In the genomic region with DNA sequence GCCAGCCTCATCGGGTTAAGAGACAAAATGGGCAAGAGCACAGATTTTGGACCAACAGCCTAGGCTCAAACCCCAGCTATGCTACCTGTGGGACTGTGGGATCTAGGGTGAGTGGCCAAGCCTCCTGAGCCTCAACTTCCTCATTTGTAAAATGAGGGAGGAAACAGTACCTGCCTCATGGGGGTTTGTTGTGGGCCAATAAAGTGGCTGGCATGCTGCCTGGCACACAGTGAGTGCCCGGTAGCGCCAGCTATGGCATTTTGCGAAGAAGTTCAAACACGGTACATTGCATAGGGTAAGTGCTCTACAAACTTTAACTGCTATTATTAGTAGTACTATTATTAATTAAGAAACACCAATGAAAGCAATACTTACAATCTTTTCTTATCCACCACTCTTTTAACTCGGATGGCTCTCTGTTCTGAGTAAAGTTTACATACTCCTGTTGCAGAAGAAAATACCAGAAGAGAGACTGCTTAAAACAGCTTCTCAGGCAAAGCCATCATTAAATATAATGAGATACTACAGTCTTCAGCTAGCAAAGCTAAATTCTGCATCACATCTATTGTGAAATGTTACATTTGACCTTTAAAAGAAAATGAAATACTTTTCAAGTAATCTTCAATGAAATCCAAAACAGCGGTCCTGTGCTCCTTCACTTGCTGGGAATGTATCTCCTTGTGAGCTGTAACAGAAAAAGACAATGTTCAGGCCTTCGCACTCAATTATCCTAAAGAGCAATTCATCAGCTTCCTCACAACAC, we compare ENCODE assay signal across 16 cellular contexts.
DNase-seq lines count a peak whose midpoint lies in the region; ATAC-seq, FAIRE-seq and TF ChIP-seq lines count a peak whose summit lies in the region.
"Had no signal": no experiment of that assay in that cellular context is flagged by ENCODE, and none has a peak within 500 bp of the region (broad histone marks: within the 10 kb centered on the region; RNA-seq: fewer than 3 reads in every experiment).

No MANE protein-coding gene starts in this region.

- H3K27ac ChIP-seq in GM23248 (peak overlapping the region; percentile 91), IMR-90 (ENCODE audit: insufficient read depth, low read length) (peak overlapping the region; percentile 40; the same call in 1 of the 2 replicates), K562 (ENCODE audit: extremely low read depth, low read depth, low read length) (no peak overlapping the region)

- dilution Hi-C loops in IMR-90 (cut with HindIII; ENCODE audit: low sequenced_read_pairs, unreplicated experiment): no loop called here

- H2AK9ac ChIP-seq in IMR-90 (replicated peaks; ENCODE audit: low read depth, low read length, poor library complexity): no peak overlapping the region

- no peak for TF ChIP-seq RAD21 in IMR-90 (IDR thresholded peaks at IDR 0.05; ENCODE audit: low read length)
- TF ChIP-seq RAD21 in K562 (CRISPR knock-in tag; conservative IDR thresholded peaks at IDR 0.05 in 1 of 2, IDR thresholded peaks at IDR 0.05 in 1 of 2): no peak

- H3K27me3 ChIP-seq in GM23248 (replicated peaks; ENCODE audit: insufficient read depth) (no peaks in the 10 kb centered on the region), IMR-90 (ENCODE audit: control insufficient read depth, insufficient read depth, low read length) (no peaks in the 10 kb centered on the region), K562 (ENCODE audit: control insufficient read depth in 2 of 2, insufficient read depth in 2 of 2, low read length in 2 of 2) (no peaks in the 10 kb centered on the region)

- H3K4ac ChIP-seq in IMR-90 (ENCODE audit: low read depth, low read length): no peak overlapping the region

- H3K79me1 ChIP-seq in IMR-90 (ENCODE audit: low read depth in 1 of 2, low read length in 2 of 2): peaks cover 18 to 25% of the 10 kb centered on the region in 2 experiments

- no peak overlapping the region for H2BK5ac ChIP-seq in IMR-90 (ENCODE audit: low read depth, low read length, poor library complexity, severe bottlenecking)

- peaks cover 41% of the 10 kb centered on the region for H3K36me3 Mint-ChIP-seq in nephron progenitor cell (ENCODE audit: low read depth)
- H3K36me3 Mint-ChIP-seq in activated CD4-positive, alpha-beta memory T cell treated with anti-CD3 and anti-CD28 coated beads for 36 hours: peaks cover 34% of the 10 kb centered on the region

- H3K4me3 ChIP-seq in GM23248: no peak overlapping the region
- H3K4me3 ChIP-seq in IMR-90 (ENCODE audit: insufficient read depth, low read depth, low read length): no peak overlapping the region
- H3K4me3 ChIP-seq in K562: no peak overlapping the region

- peaks cover 21% of the 10 kb centered on the region for H3F3A ChIP-seq in GM23248 (ENCODE audit: insufficient read depth)

- no peaks in the 10 kb centered on the region for H3K9me3 Mint-ChIP-seq in nephron progenitor cell
- no peaks in the 10 kb centered on the region for H3K9me3 Mint-ChIP-seq in activated CD4-positive, alpha-beta memory T cell treated with anti-CD3 and anti-CD28 coated beads for 36 hours
- H3K9me3 Mint-ChIP-seq: CD14-positive monocyte, IgD-negative memory B cell had no signal

- no peak overlapping the region for H2AFZ ChIP-seq in GM23248
- no peak overlapping the region for H2AFZ ChIP-seq in IMR-90 (replicated peaks; ENCODE audit: low read length, poor library complexity)
- no peak overlapping the region for H2AFZ ChIP-seq in K562 (ENCODE audit: low read depth, low read length)

- DNase-seq in GM23248 (peak; percentile 33), IMR-90 (no peak), K562 (ENCODE audit: extremely low read depth in 1 of 4, low spot score in 3 of 4) (no peak), nephron progenitor cell (no peak), NOMO-1 treated with DMSO at 0.1 percent for 48 hours (lab: John Stamatoyannopoulos, UW; ENCODE audit: unreplicated experiment) (no peak), ACHN (no peak), DMS53 treated with DMSO at 0.1 percent for 48 hours (lab: John Stamatoyannopoulos, UW; ENCODE audit: unreplicated experiment) (no peak)
- no peak for DNase-seq in activated CD4-positive, alpha-beta memory T cell treated with anti-CD3 and anti-CD28 coated beads for 36 hours
- DNase-seq: AML-193; DMS 273 treated with DMSO at 0.1 percent for 48 hours; NCI-H187; NCI-H446 treated with DMSO at 0.1 percent for 48 hours; NK-92 treated with Interleukin-12 subunit alpha and Interleukin-12 subunit beta, amount 100 ng/mL, for 24 hours had no signal

- WGBS in GM23248 (ENCODE audit: low coverage in 1 of 2, low lambda C conversion rate in 2 of 2, missing lambda C conversion rate in 2 of 2), 2 experiments: 89 to 93% methylated on average over 8 of the region's 8 CpGs
- WGBS in IMR-90 (ENCODE audit: extremely low coverage in 2 of 2, insufficient read length in 1 of 2), 2 experiments: no CpG with 5 or more reads among the region's 8 CpGs
- whole genome bisulfite sequencing in K562 (ENCODE audit: insufficient coverage, low coverage, missing lambda C conversion rate): 86% methylated on average over 7 of the region's 8 CpGs

- H3K4me1 Mint-ChIP-seq in nephron progenitor cell: peaks cover 4% of the 10 kb centered on the region
- peaks cover 21% of the 10 kb centered on the region for H3K4me1 Mint-ChIP-seq in activated CD4-positive, alpha-beta memory T cell treated with anti-CD3 and anti-CD28 coated beads for 36 hours (ENCODE audit: low read depth)
- H3K4me1 Mint-ChIP-seq: CD14-positive monocyte had no signal

- H3K9me1 ChIP-seq in IMR-90 (ENCODE audit: insufficient read depth, low read length) (peaks cover 18% of the 10 kb centered on the region), K562 (ENCODE audit: control insufficient read depth, insufficient read depth, low read length) (no peaks in the 10 kb centered on the region)

- H3K4me1 ChIP-seq in GM23248 (ENCODE audit: insufficient read depth) (peaks cover 14% of the 10 kb centered on the region), IMR-90 (ENCODE audit: control insufficient read depth, insufficient read depth, low read length) (peaks cover 10% of the 10 kb centered on the region), K562 (replicated peaks in 1 of 2; ENCODE audit: control insufficient read depth in 2 of 2, insufficient read depth in 2 of 2, low read length in 2 of 2) (no peaks in the 10 kb centered on the region)

- peak overlapping the region; percentile 70 for H3K9ac ChIP-seq in GM23248
- no peak overlapping the region for H3K9ac ChIP-seq in IMR-90 (ENCODE audit: low read depth, low read length)
- no peak overlapping the region for H3K9ac ChIP-seq in K562 (ENCODE audit: insufficient read depth in 1 of 2, low read depth in 2 of 2, low read length in 2 of 2)

- ATAC-seq in IMR-90 (ENCODE audit: low read depth): peak; percentile 15; the same call in 1 of the 2 replicates
- no peak for ATAC-seq in K562
- ATAC-seq: PC-3 had no signal

- H4K20me1 ChIP-seq in GM23248 (ENCODE audit: insufficient read depth): no peaks in the 10 kb centered on the region
- H4K20me1 ChIP-seq in IMR-90 (ENCODE audit: insufficient read depth, low read length): no peaks in the 10 kb centered on the region
- no peaks in the 10 kb centered on the region for H4K20me1 ChIP-seq in K562 (replicated peaks; ENCODE audit: control insufficient read depth, insufficient read depth, low read length)

- H3K27ac Mint-ChIP-seq in nephron progenitor cell: peak overlapping the region; percentile 50
- H3K27ac Mint-ChIP-seq in activated CD4-positive, alpha-beta memory T cell treated with anti-CD3 and anti-CD28 coated beads for 36 hours: no peak overlapping the region
- H3K27ac Mint-ChIP-seq: IgD-negative memory B cell had no signal

- in situ Hi-C loops in GM23248 (cut with MboI): no loop called here
- in situ Hi-C loops in IMR-90 (cut with MboI; ENCODE audit: low sequenced_read_pairs): no loop called here
- in situ Hi-C loops in K562 (cut with MboI): no loop called here
- in situ Hi-C loops in ACHN (cut with HindIII; ENCODE audit: low pct_ligation_motif_present, low pct_unique_long_range_greater_than_20kb, low sequenced_read_pairs): no loop called here

- H3K4me2 ChIP-seq in GM23248 (ENCODE audit: unreplicated experiment): peak overlapping the region; percentile 26
- no peak overlapping the region for H3K4me2 ChIP-seq in IMR-90 (ENCODE audit: low read depth, low read length)
- no peak overlapping the region for H3K4me2 ChIP-seq in K562 (ENCODE audit: insufficient read depth, low read length)

- no peaks in the 10 kb centered on the region for H3K9me3 ChIP-seq in GM23248 (ENCODE audit: low read depth)
- H3K9me3 ChIP-seq in IMR-90 (ENCODE audit: control insufficient read depth, insufficient read depth, low read length): no peaks in the 10 kb centered on the region
- H3K9me3 ChIP-seq in K562 (replicated peaks; ENCODE audit: control insufficient read depth, insufficient read depth, low read depth, low read length): no peaks in the 10 kb centered on the region

- H4K91ac ChIP-seq in IMR-90 (ENCODE audit: insufficient read depth, low read depth, low read length): no peak overlapping the region; the same call in 1 of the 2 replicates

- no TSS peak for BruUV-seq in IMR-90 (replicated peaks; lab: Mats Ljungman, UMichigan)
- BruUV-seq in K562 (replicated peaks; lab: Mats Ljungman, UMichigan): no TSS peak

- H4K8ac ChIP-seq in IMR-90 (ENCODE audit: low read depth in 2 of 2, low read length in 2 of 2): no peak overlapping the region

- H3K27me3 Mint-ChIP-seq in nephron progenitor cell (ENCODE audit: low read depth, poor library complexity): no peaks in the 10 kb centered on the region
- H3K27me3 Mint-ChIP-seq in activated CD4-positive, alpha-beta memory T cell treated with anti-CD3 and anti-CD28 coated beads for 36 hours: no peaks in the 10 kb centered on the region
- H3K27me3 Mint-ChIP-seq: IgD-negative memory B cell had no signal

- no peak for TF ChIP-seq CTCF in IMR-90 (conservative IDR thresholded peaks at IDR 0.05; ENCODE audit: low read depth, low read length)
- TF ChIP-seq CTCF in K562 (IDR thresholded peaks at IDR 0.05 in 2 of 3, conservative IDR thresholded peaks at IDR 0.05 in 1 of 3; ENCODE audit: insufficient read depth in 2 of 3, low read depth in 1 of 3, low read length in 3 of 3): no peak
- no peak for TF ChIP-seq CTCF in nephron progenitor cell (IDR thresholded peaks at IDR 0.05)

- H2BK120ac ChIP-seq in IMR-90 (ENCODE audit: low read depth, low read length): no peak overlapping the region

- H3K9me2 ChIP-seq in GM23248 (ENCODE audit: insufficient read depth): no peaks in the 10 kb centered on the region

- H2BK15ac ChIP-seq in IMR-90 (ENCODE audit: low read depth, low read length): no peak overlapping the region

- H3K79me2 ChIP-seq in GM23248 (ENCODE audit: insufficient read depth) (0 out of 2 replicates have a peak, but pooled peaks cover 13% of the 10 kb centered on the region), K562 (ENCODE audit: control insufficient read depth, insufficient read depth, low read length) (no peaks in the 10 kb centered on the region)

- no peak overlapping the region for H2BK20ac ChIP-seq in IMR-90 (ENCODE audit: low read depth, low read length)

- no peak overlapping the region for H3K4me3 Mint-ChIP-seq in nephron progenitor cell
- H3K4me3 Mint-ChIP-seq in activated CD4-positive, alpha-beta memory T cell treated with anti-CD3 and anti-CD28 coated beads for 36 hours: no peak overlapping the region
- H3K4me3 Mint-ChIP-seq: CD14-positive monocyte had no signal

- POLR2A ChIA-PET in IMR-90 (lab: Charles Lee; ENCODE audit: unreplicated experiment): no interaction called here
- POLR2A ChIA-PET in K562 (lab: Yijun Ruan, JAX): no interaction called here
- POLR2A ChIA-PET in activated CD4-positive, alpha-beta memory T cell treated with anti-CD3 and anti-CD28 coated beads for 36 hours (lab: Charles Lee): interaction anchor here (0.6 kb wide), 1 partner anchor 22 kb away, joined by 3 read pairs; no protein-coding TSS in a partner anchor

- no peak for TF ChIP-seq POLR2A in IMR-90 (IDR thresholded peaks at IDR 0.05; ENCODE audit: low read depth, low read length)
- TF ChIP-seq POLR2A in K562 (conservative IDR thresholded peaks at IDR 0.05): no peak

- FAIRE-seq in K562 (lab: Jason Lieb, UNC): no peak

- peaks cover 17% of the 10 kb centered on the region; the same call in 1 of the 2 replicates for H3K36me3 ChIP-seq in GM23248 (ENCODE audit: low read depth)
- peaks cover 28% of the 10 kb centered on the region for H3K36me3 ChIP-seq in IMR-90 (ENCODE audit: control insufficient read depth, insufficient read depth, low read length)
- peaks cover 35% of the 10 kb centered on the region for H3K36me3 ChIP-seq in K562 (ENCODE audit: control insufficient read depth, insufficient read depth, low read length)

- H3K14ac ChIP-seq in IMR-90 (replicated peaks; ENCODE audit: low read depth, low read length): no peak overlapping the region

- no peak overlapping the region for H4K5ac ChIP-seq in IMR-90 (ENCODE audit: low read depth, low read length)

- no peak overlapping the region for H2AK5ac ChIP-seq in IMR-90 (ENCODE audit: low read depth, low read length)

- CTCF ChIA-PET in IMR-90 (lab: Yijun Ruan, JAX) (interaction anchor here (0.5 to 1.5 kb wide), 3 partner anchors 17 to 854 kb away, joined by 3 to 8 read pairs (median 3); no protein-coding TSS in a partner anchor), K562 (lab: Yijun Ruan, JAX; ENCODE audit: low intra/inter-chr PET ratio) (no interaction called here)
- CTCF ChIA-PET in activated CD4-positive, alpha-beta memory T cell treated with anti-CD3 and anti-CD28 coated beads for 36 hours (lab: Charles Lee): no interaction called here

- no peak for TF ChIP-seq EP300 in K562 (IDR thresholded peaks at IDR 0.05; ENCODE audit: low read length)

- no peak overlapping the region for H3K23ac ChIP-seq in IMR-90 (ENCODE audit: low read depth, low read length)

- intact Hi-C loops in IMR-90 (cut with micrococcal nuclease): no loop called here
- intact Hi-C loops in K562 (cut with micrococcal nuclease): no loop called here
- intact Hi-C loops in activated CD4-positive, alpha-beta memory T cell treated with anti-CD3 and anti-CD28 coated beads for 36 hours (cut with micrococcal nuclease): no loop called here

- no peak overlapping the region for H3K18ac ChIP-seq in IMR-90 (ENCODE audit: low read depth, low read length)

- H3K56ac ChIP-seq in IMR-90 (ENCODE audit: extremely low read depth, insufficient read depth, low read length): no peak overlapping the region
